ENCODE assay signal across 8 cellular contexts in genomic region chr16:72008424-72009216, GRCh38. TPM values are rescaled to one million over a fixed set of nuclear protein-coding genes. Genes with fewer than 3 reads are reported as not detected.
DNase-seq lines count a peak whose midpoint lies in the region; ATAC-seq and TF ChIP-seq lines count a peak whose summit lies in the region.

Gene DHODH, plus strand, starts transcription at chr16:72008744. Its CDS starts 21 bp downstream, at chr16:72008765.

- H3K9me3 ChIP-seq in CD4-positive, alpha-beta memory T cell (ENCODE audit: control insufficient read depth in 1 of 2, low read length in 2 of 2): no peaks in the 10 kb centered on the region

- H3K27me3 Mint-ChIP-seq in CD4-positive, alpha-beta memory T cell: peaks cover 0 to under 1% of the 10 kb centered on the region in 2 donors

- peak; percentile 98 for DNase-seq in CD4-positive, alpha-beta memory T cell
- DNase-seq in HK-2 (ENCODE audit: unreplicated experiment): peak; percentile 98
- peak; percentile 86 for DNase-seq in NCI-H82 treated with DMSO at 0.1 percent for 48 hours (lab: John Stamatoyannopoulos, UW; ENCODE audit: unreplicated experiment)
- DNase-seq in activated CD4-positive, alpha-beta T cell treated with anti-CD3 and anti-CD28 coated beads, Interleukin-2, amount 50 U/mL, for 48 hours: peak; percentile 96 to 98
- peak; percentile 93 to 99 (median 98) for DNase-seq in dorsolateral prefrontal cortex
- DNase-seq in lower leg skin (ENCODE audit: low spot score in 2 of 2): peak; percentile 97 to 99
- peak; percentile 96 to 99 for DNase-seq in stimulated activated CD4-positive, alpha-beta T cell treated with anti-CD3 and anti-CD28 coated beads, Interleukin-4, amount 100 ng/mL, for 4 hours

- H3K36me3 Mint-ChIP-seq in CD4-positive, alpha-beta memory T cell: peaks cover 7 to 8% of the 10 kb centered on the region in 2 donors

- ATAC-seq in GM19455 (IDR thresholded peaks at IDR 0.05; ENCODE audit: unreplicated experiment): peak; percentile 99

- peak within 1 kb of the TSS; percentile 91 to 95 for H3K4me3 ChIP-seq in CD4-positive, alpha-beta memory T cell (ENCODE audit: low read length in 2 of 2)
- H3K4me3 ChIP-seq in dorsolateral prefrontal cortex (peak within 1 kb of the TSS; percentile 64 to 100 (median 94)), lower leg skin (ENCODE audit: low read depth, poor library complexity, severe bottlenecking) (peak within 1 kb of the TSS; percentile 83)

- TF ChIP-seq CTCF in dorsolateral prefrontal cortex (IDR thresholded peaks at IDR 0.05 in 54 of 56, conservative IDR thresholded peaks at IDR 0.05 in 2 of 56; ENCODE audit: low read depth in 1 of 56, partially characterized antibody in 56 of 56) (peak in 48 of 56 donors; percentile 9 to 64 (median 39)), lower leg skin (IDR thresholded peaks at IDR 0.05) (no peak)

- CTCF ChIA-PET in CD4-positive, alpha-beta memory T cell (lab: Charles Lee; ENCODE audit: partially characterized antibody): no interaction called here

- peak within 1 kb of the TSS; percentile 51 to 96 (median 94) for H3K27ac Mint-ChIP-seq in CD4-positive, alpha-beta memory T cell

- no peaks in the 10 kb centered on the region for H3K27me3 ChIP-seq in CD4-positive, alpha-beta memory T cell (ENCODE audit: insufficient read depth, low read length)
- no peaks in the 10 kb centered on the region for H3K27me3 ChIP-seq in dorsolateral prefrontal cortex

- TF ChIP-seq POLR2A in lower leg skin (IDR thresholded peaks at IDR 0.05): no peak

- no peaks in the 10 kb centered on the region for H3K4me1 ChIP-seq in CD4-positive, alpha-beta memory T cell (ENCODE audit: insufficient read depth, low read length)

- H3K4me1 Mint-ChIP-seq in CD4-positive, alpha-beta memory T cell: peaks cover 5 to 24% (median 10%) of the 10 kb centered on the region in 4 donors

- POLR2A ChIA-PET in CD4-positive, alpha-beta memory T cell (lab: Charles Lee; ENCODE audit: partially characterized antibody): interaction anchor here (0.9 kb wide), 1 partner anchor 53 kb away, joined by 3 read pairs; no protein-coding TSS in a partner anchor

- intact Hi-C loops in CD4-positive, alpha-beta memory T cell (cut with micrococcal nuclease): loop anchor here (1.0 to 10.0 kb wide), 7 partner anchors 85 to 544 kb away; partner anchors contain the start of genes DHX38, PHLPP2, TXNL4B and ZNF23
- intact Hi-C loops in dorsolateral prefrontal cortex (cut with DNase I): loop anchor here (5.0 kb wide), 2 partner anchors 84 to 111 kb away; partner anchors contain the start of genes DHX38 (in 2 of the 2), TXNL4B (in 2 of the 2) and IST1 (in 1 of the 2)
- intact Hi-C loops in lower leg skin (cut with DNase I; ENCODE audit: low total_unique reads): no loop called here

- H3K9me3 Mint-ChIP-seq in CD4-positive, alpha-beta memory T cell: no peaks in the 10 kb centered on the region

- peak within 1 kb of the TSS; percentile 94 to 100 (median 96) for H3K4me3 Mint-ChIP-seq in CD4-positive, alpha-beta memory T cell

- H3K36me3 ChIP-seq in CD4-positive, alpha-beta memory T cell (ENCODE audit: insufficient read depth, low read length): no peaks in the 10 kb centered on the region

- peak within 1 kb of the TSS; percentile 44 for H3K27ac ChIP-seq in CD4-positive, alpha-beta memory T cell (ENCODE audit: low read depth, low read length)
- H3K27ac ChIP-seq in dorsolateral prefrontal cortex: peak within 1 kb of the TSS in 42 of 59 donors; percentile 3 to 79 (median 54)

- 1% methylated on average over 45 to 56 of the region's 57 CpGs for WGBS in lower leg skin, 2 donors

RNA-seq across cellular contexts. Expression of gene DHODH, which starts in this region (rescaled TPM):
- 1 to 10 TPM; 9.6 to 9.7 TPM for total RNA-seq in CD4-positive, alpha-beta memory T cell
- polyA plus RNA-seq in CD4-positive, alpha-beta memory T cell: 10 to 100 TPM in 1 of 2 donors, 1 to 10 TPM in 1; 8.1 to 11.2 TPM
- total RNA-seq in dorsolateral prefrontal cortex: 10 to 100 TPM in 4 of 120 experiments, 1 to 10 TPM in 116; 2.7 to 10.4 (median 5.8) TPM
- total RNA-seq in lower leg skin: 1 to 10 TPM; 3.7 to 7.3 (median 4.7) TPM

Comparison
In these comparisons a context has a peak if more than half of its experiments do, and no peak if none do; other contexts are left out.
1. Peak in every context shown above with its lines: DNase-seq, ATAC-seq, H3K4me3 ChIP-seq and H3K27ac ChIP-seq.
2. CTCF ChIP-seq: peak in dorsolateral prefrontal cortex (48 of 56); none in lower leg skin (0 of 3).